22 cellular contexts compared by ENCODE assay signal in genomic region chr4:74021617-74022016, GRCh38. TPM values are rescaled to one million over a fixed set of nuclear protein-coding genes. Genes with fewer than 3 reads are reported as not detected.
A peak's percentile ranks its signal among the peaks of the same experiment; 100 is the strongest.
DNase-seq lines count a peak whose midpoint lies in the region; ATAC-seq and TF ChIP-seq lines count a peak whose summit lies in the region.
"Had no signal": no experiment of that assay in that cellular context is flagged by ENCODE, and none has a peak within 500 bp of the region (broad histone marks: within the 10 kb centered on the region; RNA-seq: fewer than 3 reads in every experiment).

No MANE protein-coding gene starts in this region.

- BruUV-seq in Calu3 (replicated peaks; lab: Mats Ljungman, UMichigan): no TSS peak

- in situ Hi-C loops in GM13977 (cut with MboI; ENCODE audit: low pct_unique_long_range_greater_than_20kb, low sequenced_read_pairs, unreplicated experiment): no loop called here

- no peak overlapping the region for H3K27ac ChIP-seq in lower lobe of right lung

- no peaks in the 10 kb centered on the region for H3K4me1 ChIP-seq in lower lobe of right lung
- H3K4me1 ChIP-seq: BE2C had no signal

- peaks cover 10% of the 10 kb centered on the region for H3K36me3 Mint-ChIP-seq in Calu3 (ENCODE audit: insufficient read depth, unreplicated experiment)

- no peaks in the 10 kb centered on the region for H3K9me3 Mint-ChIP-seq in Calu3 (ENCODE audit: low read depth, unreplicated experiment)
- H3K9me3 Mint-ChIP-seq: HFFc6 had no signal

- CTCF ChIA-PET in Calu3 (lab: Charles Lee): no interaction called here

- TF ChIP-seq CTCF in Calu3 (IDR thresholded peaks at IDR 0.05; ENCODE audit: unreplicated experiment) (no peak), lower lobe of right lung (IDR thresholded peaks at IDR 0.05) (no peak), GM13977 (IDR thresholded peaks at IDR 0.05; ENCODE audit: extremely low read depth, insufficient read depth, missing control alignments) (no peak)

- peak overlapping the region; percentile 64 for H3K27ac Mint-ChIP-seq in Calu3 (ENCODE audit: unreplicated experiment)
- H3K27ac Mint-ChIP-seq: CD4-positive, alpha-beta T cell; HFFc6 had no signal

- no peak for DNase-seq in Calu3
- DNase-seq in iris pigment epithelial cell (ENCODE audit: low read depth): peak; percentile 15
- DNase-seq in lower lobe of right lung: no peak
- no peak for DNase-seq in GM13977 (ENCODE audit: low spot score)
- no peak for DNase-seq in middle frontal gyrus (ENCODE audit: extremely low spot score, low spot score)
- no peak for DNase-seq in activated CD8-positive, alpha-beta memory T cell treated with anti-CD3 and anti-CD28 coated beads, Interleukin-2, amount 50 U/mL, for 4 hours
- DNase-seq: ACHN; BE2C; C1 segment of cervical spinal cord; Caco-2; CD4-positive, alpha-beta T cell; DMS153; DMS79; GDM1; GOT3; H7; HFFc6; IMR-90 had no signal

- no peaks in the 10 kb centered on the region for H3K9me3 ChIP-seq in lower lobe of right lung
- H3K9me3 ChIP-seq: BE2C, Caco-2 had no signal

- peak; percentile 55 to 60 for ATAC-seq in lower lobe of right lung
- ATAC-seq in HG02588 (IDR thresholded peaks at IDR 0.05; ENCODE audit: unreplicated experiment): no peak
- ATAC-seq: HCT116 had no signal

- H3K36me3 ChIP-seq in lower lobe of right lung: no peaks in the 10 kb centered on the region
- H3K36me3 ChIP-seq: BE2C had no signal

- no peaks in the 10 kb centered on the region for H3K27me3 ChIP-seq in lower lobe of right lung (ENCODE audit: low read depth)
- H3K27me3 ChIP-seq: BE2C had no signal

- no peak overlapping the region for H3K4me3 Mint-ChIP-seq in Calu3 (ENCODE audit: low read depth, unreplicated experiment)
- H3K4me3 Mint-ChIP-seq: CD4-positive, alpha-beta T cell; HFFc6 had no signal

- no peaks in the 10 kb centered on the region for H3K27me3 Mint-ChIP-seq in Calu3 (ENCODE audit: unreplicated experiment)
- H3K27me3 Mint-ChIP-seq: CD4-positive, alpha-beta T cell had no signal

- intact Hi-C loops in Calu3 (cut with micrococcal nuclease; ENCODE audit: unreplicated experiment) (loop anchor here (2.0 kb wide), 1 partner anchor 17 kb away; the partner anchor contains the start of gene CXCL3), lower lobe of right lung (cut with DNase I) (no loop called here)

- H3K4me1 Mint-ChIP-seq in Calu3 (ENCODE audit: low read depth, unreplicated experiment): peaks cover 36% of the 10 kb centered on the region

- no peak overlapping the region for H3K4me3 ChIP-seq in lower lobe of right lung

RNA-seq across cellular contexts. Expression of gene CXCL3, which starts 16.9 kb away (rescaled TPM):
- total RNA-seq in Calu3 (2022): 80.8 and 153 TPM in 2 replicates
- total RNA-seq in lower lobe of right lung: 12.1 TPM
- total RNA-seq: A172 had no signal

RNA-seq across cellular contexts. Expression of gene CXCL5, which starts 23.1 kb away (rescaled TPM):
- 1,110 and 1,906 TPM in 2 replicates for total RNA-seq in Calu3 (2022)
- total RNA-seq in lower lobe of right lung: 5.4 TPM
- total RNA-seq: A172; Caco-2; CD4-positive, alpha-beta T cell; Daoy; IMR-90 had no signal

RNA-seq across cellular contexts. Expression of gene PPBP, which starts 33.6 kb away (rescaled TPM):
- total RNA-seq in Calu3 (2022) (not detected in 2 replicates), lower lobe of right lung (9.7 TPM)
- total RNA-seq: A172, Caco-2, Daoy, H7, HFFc6, IMR-90 had no signal

RNA-seq across cellular contexts. Expression of gene PF4, which starts 39.8 kb away (rescaled TPM):
- total RNA-seq in Calu3 (2022): 0.93 and 1.3 TPM in 2 replicates
- 5.0 TPM for total RNA-seq in lower lobe of right lung
- total RNA-seq: A172; Caco-2; CD4-positive, alpha-beta T cell; Daoy; H7; IMR-90 had no signal

Comparison
In these comparisons a context has a peak if more than half of its experiments do, and no peak if none do; other contexts are left out.
1. RNA of gene CXCL5, which starts 23.1 kb away (total RNA-seq): 1,110 to 1,906 TPM in Calu3; 5.4 TPM in lower lobe of right lung (single experiment); every median in the first group is over 100 times any median in the second.